In genomic region chr2:226048625-226049024, GRCh38 we compare ENCODE assay signal across 13 cellular contexts.
A peak's percentile ranks its signal among the peaks of the same experiment; 100 is the strongest.
DNase-seq lines count a peak whose midpoint lies in the region; ATAC-seq and TF ChIP-seq lines count a peak whose summit lies in the region.
"Had no signal": no experiment of that assay in that cellular context is flagged by ENCODE, and none has a peak within 500 bp of the region (broad histone marks: within the 10 kb centered on the region; RNA-seq: fewer than 3 reads in every experiment).

No MANE protein-coding gene starts in this region.

- peak; percentile 71 for DNase-seq in AG04449 (ENCODE audit: low read depth, low spot score)
- DNase-seq in LHCN-M2 (ENCODE audit: low read depth): peak; percentile 84
- DNase-seq in mammary epithelial cell: peak; percentile 79
- peak; percentile 66 for DNase-seq in kidney tubule cell (ENCODE audit: low spot score)
- no peak for DNase-seq in NCI-H1436 treated with DMSO at 0.1 percent for 48 hours (lab: John Stamatoyannopoulos, UW)
- DNase-seq in cerebellar cortex (ENCODE audit: low spot score): no peak
- DNase-seq in medulla oblongata (ENCODE audit: extremely low spot score): no peak
- DNase-seq: colonic mucosa, NCI-H446, pancreas had no signal

- no peak overlapping the region for H3K9ac ChIP-seq in mammary epithelial cell (ENCODE audit: insufficient read depth, low read length)

- H3K4me3 ChIP-seq in AG04449 (ENCODE audit: low read depth, low read length) (no peak overlapping the region), mammary epithelial cell (replicated peaks in 1 of 3; ENCODE audit: insufficient read depth in 1 of 3, low read depth in 2 of 3, low read length in 3 of 3) (no peak overlapping the region)
- H3K4me3 ChIP-seq: colonic mucosa, GM12878, pancreas had no signal

- peak; percentile 4 for TF ChIP-seq CTCF in AG04449 (IDR thresholded peaks at IDR 0.05; ENCODE audit: insufficient read depth, low read length, missing control alignments)
- TF ChIP-seq CTCF in mammary epithelial cell (conservative IDR thresholded peaks at IDR 0.05 in 1 of 2, IDR thresholded peaks at IDR 0.05 in 1 of 2; ENCODE audit: extremely low read depth in 1 of 2, insufficient read depth in 1 of 2, low read depth in 1 of 2, low read length in 2 of 2): no peak

- no TSS peak for BruUV-seq in mammary epithelial cell (replicated peaks; lab: Mats Ljungman, UMichigan)

- no peaks in the 10 kb centered on the region for H3K9me3 ChIP-seq in mammary epithelial cell (replicated peaks; ENCODE audit: insufficient read depth, low read length)
- H3K9me3 ChIP-seq: colonic mucosa, pancreas had no signal

- intact Hi-C loops in mammary epithelial cell (cut with micrococcal nuclease): no loop called here

- no peaks in the 10 kb centered on the region for H3K36me3 ChIP-seq in mammary epithelial cell (ENCODE audit: insufficient read depth, low read length)
- H3K36me3 ChIP-seq: colonic mucosa, pancreas had no signal

- H3K4me2 ChIP-seq in mammary epithelial cell (ENCODE audit: insufficient read depth, low read depth, low read length): peak overlapping the region; percentile 34

- CTCF ChIA-PET in AG04449 (lab: Yijun Ruan, JAX) (interaction anchor here (1.3 kb wide), 1 partner anchor 10 kb away, joined by 3 read pairs; no protein-coding TSS in a partner anchor), mammary epithelial cell (lab: Charles Lee; ENCODE audit: low non-redundant PET) (no interaction called here)

- peak overlapping the region; percentile 53 for H3K27ac ChIP-seq in mammary epithelial cell (ENCODE audit: insufficient read depth, low read depth, low read length)
- H3K27ac ChIP-seq: C4-2B, colonic mucosa, pancreas had no signal

- H2AFZ ChIP-seq in mammary epithelial cell (ENCODE audit: low read depth, low read length): peak overlapping the region; percentile 76

- H3K27me3 ChIP-seq in mammary epithelial cell (ENCODE audit: insufficient read depth, low read length): no peaks in the 10 kb centered on the region
- H3K27me3 ChIP-seq: colonic mucosa, pancreas had no signal

- no peaks in the 10 kb centered on the region for H3K79me2 ChIP-seq in mammary epithelial cell (ENCODE audit: insufficient read depth, low read length)

- POLR2A ChIA-PET in AG04449 (lab: Yijun Ruan, JAX): no interaction called here

- H3K4me1 ChIP-seq in mammary epithelial cell (ENCODE audit: insufficient read depth, low read length): peaks cover 18% of the 10 kb centered on the region
- H3K4me1 ChIP-seq: colonic mucosa, pancreas had no signal

- dilution Hi-C loops in mammary epithelial cell (cut with HindIII; ENCODE audit: low sequenced_read_pairs): no loop called here

- no peaks in the 10 kb centered on the region for H4K20me1 ChIP-seq in mammary epithelial cell (ENCODE audit: insufficient read depth, low read length)

- ATAC-seq in HG02884 (IDR thresholded peaks at IDR 0.05; ENCODE audit: unreplicated experiment): no peak
- ATAC-seq: GM12878, pancreas had no signal

- in situ Hi-C loops in mammary epithelial cell (cut with MboI; ENCODE audit: low sequenced_read_pairs in 2 of 2): no loop called here

- WGBS in mammary epithelial cell (ENCODE audit: low coverage, missing lambda C conversion rate): 10% methylated on average over 4 of the region's 4 CpGs

Comparison
In these comparisons a context has a peak if more than half of its experiments do, and no peak if none do; other contexts are left out.
1. DNase-seq: peak in AG04449 (single experiment), LHCN-M2 (single experiment), mammary epithelial cell (single experiment) and kidney tubule cell (single experiment); none in NCI-H1436 treated with DMSO at 0.1 percent for 48 hours (single experiment), cerebellar cortex (single experiment) and medulla oblongata (single experiment).